24 cellular contexts compared by ENCODE assay signal in the genomic region with DNA sequence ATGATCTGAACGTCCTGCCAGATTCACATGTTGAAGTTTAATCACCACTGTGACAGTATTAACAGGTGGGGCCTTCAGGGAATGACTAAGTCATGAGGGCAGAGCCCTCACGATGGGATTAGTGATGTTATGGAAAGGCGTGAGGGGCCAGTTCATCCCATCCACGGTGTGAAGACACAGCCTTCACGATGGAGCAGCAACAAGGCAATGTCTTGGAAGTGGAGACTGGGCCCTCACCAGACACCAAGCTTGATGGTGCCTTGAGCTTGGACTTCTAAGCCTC.
"Had no signal": no experiment of that assay in that cellular context is flagged by ENCODE, and none has a peak within 500 bp of the region (broad histone marks: within the 10 kb centered on the region; RNA-seq: fewer than 3 reads in every experiment).

No MANE protein-coding gene starts in this region.

- H3K4me2 ChIP-seq: KMS-11 had no signal

- H3K9ac ChIP-seq: KMS-11 had no signal

- DNase-seq: activated CD4-positive, alpha-beta memory T cell treated with anti-CD3 and anti-CD28 coated beads, Interleukin-2, amount 10 ng/mL, durations not matched to agents 7 days and 5 days; activated CD4-positive, alpha-beta T cell treated with anti-CD3 and anti-CD28 coated beads, Interleukin-2, amount 10 ng/mL, durations not matched to agents 7 days and 5 days; activated CD4-positive, CD25-positive, alpha-beta regulatory T cell; activated gamma-delta T cell; activated naive CD4-positive, alpha-beta T cell treated with anti-CD3 and anti-CD28 coated beads for 36 hours; activated T-cell treated with anti-CD3 and anti-CD28 coated beads for 4 hours; activated T-cell treated with anti-CD3 and anti-CD28 coated beads, Interleukin-2, amount 50 U/mL, for 48 hours; amygdala; cerebellar nuclear complex; MM.1S; NCI-H146; NCI-H187 treated with DMSO at 0.1 percent for 48 hours; NCI-H2081 treated with DMSO at 0.1 percent for 48 hours; NCI-H2171; NCI-H226; NCI-H526; NCI-H774; NK-92 treated with Interleukin-12 subunit alpha and Interleukin-12 subunit beta, amount 100 ng/mL, for 24 hours; OCI-M1; RPMI8226; SHP77; T-helper 17 cell had no signal

- H3K27ac ChIP-seq: KMS-11, VCaP had no signal
